In genomic region chr14:28831126-28831525, GRCh38 we compare ENCODE assay signal across 11 cellular contexts.
A peak's percentile ranks its signal among the peaks of the same experiment; 100 is the strongest.
DNase-seq lines count a peak whose midpoint lies in the region; ATAC-seq, FAIRE-seq and TF ChIP-seq lines count a peak whose summit lies in the region.
"Had no signal": no experiment of that assay in that cellular context is flagged by ENCODE, and none has a peak within 500 bp of the region (broad histone marks: within the 10 kb centered on the region; RNA-seq: fewer than 3 reads in every experiment).

No MANE protein-coding gene starts in this region.

- H3K23ac ChIP-seq in mesendoderm (ENCODE audit: low read length), result no peak overlapping the region

- WGBS in mesendoderm (ENCODE audit: extremely low coverage, insufficient coverage, low lambda C conversion rate), result no CpG with 5 or more reads among the region's 3 CpGs

- no peaks in the 10 kb centered on the region for H3K79me1 ChIP-seq in mesendoderm (ENCODE audit: low read length)

- no peaks in the 10 kb centered on the region for H3K79me2 ChIP-seq in mesendoderm (ENCODE audit: control insufficient read depth, insufficient read depth, low read length)

- no peaks in the 10 kb centered on the region for H3K36me3 ChIP-seq in GM06990 (ENCODE audit: control insufficient read depth, insufficient read depth, low read length)
- H3K36me3 ChIP-seq in mesendoderm (ENCODE audit: control insufficient read depth, insufficient read depth, low read length), result no peaks in the 10 kb centered on the region

- no peak for TF ChIP-seq CTCF in GM06990 (IDR thresholded peaks at IDR 0.05; ENCODE audit: insufficient read depth, low read length, poor library complexity, severe bottlenecking)
- no peak for TF ChIP-seq CTCF in D721Med (IDR thresholded peaks at IDR 0.05; ENCODE audit: insufficient read depth, missing control alignments)

- H3K27ac ChIP-seq in mesendoderm (ENCODE audit: low read depth, low read length), result no peak overlapping the region

- H4K5ac ChIP-seq in mesendoderm (ENCODE audit: low read length), result no peak overlapping the region

- ATAC-seq in GM19328 (IDR thresholded peaks at IDR 0.05; ENCODE audit: unreplicated experiment) (peak; percentile 93), HG02798 (IDR thresholded peaks at IDR 0.05; ENCODE audit: poor library complexity, unreplicated experiment) (peak; percentile 81), HG03571 (IDR thresholded peaks at IDR 0.05; ENCODE audit: unreplicated experiment) (peak; percentile 98)

- H3K4ac ChIP-seq in mesendoderm (ENCODE audit: low read depth, low read length), result no peak overlapping the region

- H2AK5ac ChIP-seq in mesendoderm (ENCODE audit: low read length), result no peak overlapping the region

- H3K18ac ChIP-seq in mesendoderm (ENCODE audit: low read length), result no peak overlapping the region

- no peak overlapping the region for H3K9ac ChIP-seq in mesendoderm (ENCODE audit: low read length)

- H3K27me3 ChIP-seq in GM06990 (replicated peaks; ENCODE audit: control insufficient read depth, insufficient read depth, low read length), result no peaks in the 10 kb centered on the region
- H3K27me3 ChIP-seq in mesendoderm (ENCODE audit: insufficient read depth, low read length, poor library complexity), result no peaks in the 10 kb centered on the region
- H3K27me3 ChIP-seq: dorsolateral prefrontal cortex had no signal

- H2BK120ac ChIP-seq in mesendoderm (ENCODE audit: low read depth, low read length), result no peak overlapping the region

- no peak for FAIRE-seq in D721Med (lab: Jason Lieb, UNC)
- FAIRE-seq: TTC549 had no signal

- no peak overlapping the region for H3K56ac ChIP-seq in mesendoderm (ENCODE audit: low read length)

- H4K8ac ChIP-seq in mesendoderm (ENCODE audit: low read depth, low read length), result no peak overlapping the region

- peak; percentile 66 for DNase-seq in GM06990 (ENCODE audit: extremely low read depth, insufficient read length)
- no peak for DNase-seq in mesendoderm
- DNase-seq in activated T-cell treated with anti-CD3 and anti-CD28 coated beads for 4 hours, result no peak
- no peak for DNase-seq in Kasumi-1 (lab: John Stamatoyannopoulos, UW)
- no peak for DNase-seq in D721Med (ENCODE audit: insufficient read length, low spot score)
- DNase-seq: activated naive CD4-positive, alpha-beta T cell treated with anti-CD3 and anti-CD28 coated beads for 36 hours had no signal

- H3K4me2 ChIP-seq in mesendoderm (ENCODE audit: low read length), result no peak overlapping the region

- H2BK15ac ChIP-seq in mesendoderm (replicated peaks; ENCODE audit: low read depth), result no peak overlapping the region

- no peak overlapping the region for H2BK5ac ChIP-seq in mesendoderm (ENCODE audit: low read length)

- H3K4me3 ChIP-seq in GM06990 (replicated peaks; ENCODE audit: low read depth, low read length), result no peak overlapping the region
- no peak overlapping the region for H3K4me3 ChIP-seq in mesendoderm (ENCODE audit: low read length)
- H3K4me3 ChIP-seq: dorsolateral prefrontal cortex had no signal

- H3K4me1 ChIP-seq in mesendoderm (ENCODE audit: control insufficient read depth, low read depth, low read length), result no peaks in the 10 kb centered on the region
